8 cellular contexts compared by ENCODE assay signal in the genomic region with DNA sequence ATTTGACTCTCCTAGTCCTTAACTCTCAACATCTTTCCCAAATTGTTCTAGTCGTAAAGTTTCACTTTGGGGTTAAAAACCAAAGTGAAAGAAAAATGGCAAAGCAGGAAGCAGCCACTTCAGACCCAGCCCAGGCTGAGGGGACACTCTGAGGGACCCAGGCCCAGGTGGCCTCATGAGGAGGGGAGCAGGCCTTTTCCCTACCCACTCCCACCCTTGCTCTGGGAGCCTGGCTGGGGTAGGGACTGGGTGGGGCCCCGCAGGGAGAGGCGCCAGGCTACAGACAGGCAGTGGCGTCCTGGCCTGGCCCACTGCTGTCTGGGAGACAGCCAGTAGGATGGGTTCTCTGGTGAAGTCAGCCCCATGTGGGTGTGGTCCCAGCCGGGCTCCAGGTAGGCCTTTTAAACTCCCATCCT.
DNase-seq lines count a peak whose midpoint lies in the region; ATAC-seq and TF ChIP-seq lines count a peak whose summit lies in the region.

No MANE protein-coding gene starts in this region.

- no peak overlapping the region for H3K4me2 ChIP-seq in Karpas-422 (ENCODE audit: low read depth, low read length, poor library complexity, severe bottlenecking)

- H3K27me3 ChIP-seq in CD4-positive, alpha-beta memory T cell (ENCODE audit: insufficient read depth, low read length), result no peaks in the 10 kb centered on the region
- H3K27me3 ChIP-seq in Karpas-422 (ENCODE audit: low read length), result no peaks in the 10 kb centered on the region
- H3K27me3 ChIP-seq in liver (ENCODE audit: control insufficient read depth in 4 of 4, insufficient read depth in 4 of 4, low read length in 3 of 4), result no peaks in the 10 kb centered on the region
- H3K27me3 ChIP-seq in tibial nerve, result no peaks in the 10 kb centered on the region

- TF ChIP-seq EP300 in tibial nerve (IDR thresholded peaks at IDR 0.05), result no peak

- no peaks in the 10 kb centered on the region for H3K9me3 Mint-ChIP-seq in CD4-positive, alpha-beta memory T cell
- H3K9me3 Mint-ChIP-seq in activated naive CD8-positive, alpha-beta T cell treated with anti-CD3 and anti-CD28 coated beads, Interleukin-2, amount 50 U/mL, for 24 hours, result no peaks in the 10 kb centered on the region

- peak overlapping the region in 1 of 2 donors; percentile 3 for H3K4me3 ChIP-seq in CD4-positive, alpha-beta memory T cell (ENCODE audit: low read length in 2 of 2)
- no peak overlapping the region for H3K4me3 ChIP-seq in Karpas-422 (ENCODE audit: low read length)
- H3K4me3 ChIP-seq in liver (ENCODE audit: low read depth in 1 of 3, low read length in 3 of 3), result no peak overlapping the region
- peak overlapping the region in 3 of 4 donors; percentile 21 to 40 (median 30) for H3K4me3 ChIP-seq in tibial nerve

- H3K9me2 ChIP-seq in Karpas-422 (replicated peaks; ENCODE audit: insufficient read depth, low read length), result no peaks in the 10 kb centered on the region

- no peak for TF ChIP-seq CTCF in liver (IDR thresholded peaks at IDR 0.05; ENCODE audit: low read depth, low read length, missing input control)
- no peak for TF ChIP-seq CTCF in tibial nerve (IDR thresholded peaks at IDR 0.05)
- no peak for TF ChIP-seq CTCF in GM20000 (IDR thresholded peaks at IDR 0.05; ENCODE audit: extremely low read depth, missing control alignments)

- no peaks in the 10 kb centered on the region for H3K27me3 Mint-ChIP-seq in CD4-positive, alpha-beta memory T cell
- H3K27me3 Mint-ChIP-seq in activated naive CD8-positive, alpha-beta T cell treated with anti-CD3 and anti-CD28 coated beads, Interleukin-2, amount 50 U/mL, for 24 hours, result no peaks in the 10 kb centered on the region

- peaks cover 44% of the 10 kb centered on the region for H3K4me1 ChIP-seq in CD4-positive, alpha-beta memory T cell (ENCODE audit: insufficient read depth, low read length)
- H3K4me1 ChIP-seq in Karpas-422 (ENCODE audit: low read length) (peaks cover 29% of the 10 kb centered on the region), liver (ENCODE audit: control insufficient read depth in 4 of 4, insufficient read depth in 4 of 4, low read length in 3 of 4) (peaks cover 19 to 50% (median 39%) of the 10 kb centered on the region in 4 donors), tibial nerve (peaks cover 0 to 83% (median 58%) of the 10 kb centered on the region in 4 donors)

- peak overlapping the region; percentile 77 to 92 (median 89) for H3K27ac Mint-ChIP-seq in CD4-positive, alpha-beta memory T cell
- H3K27ac Mint-ChIP-seq in activated naive CD8-positive, alpha-beta T cell treated with anti-CD3 and anti-CD28 coated beads, Interleukin-2, amount 50 U/mL, for 24 hours, result peak overlapping the region; percentile 62

- POLR2A ChIA-PET in CD4-positive, alpha-beta memory T cell (lab: Charles Lee; ENCODE audit: partially characterized antibody), result interaction anchor here (1.5 to 2.0 kb wide), 2 partner anchors 11 to 12 kb away, joined by 3 to 4 read pairs; no protein-coding TSS in a partner anchor

- H3K27ac ChIP-seq in CD4-positive, alpha-beta memory T cell (ENCODE audit: low read depth, low read length), result peak overlapping the region; percentile 37
- H3K27ac ChIP-seq in Karpas-422 (ENCODE audit: low read length) (no peak overlapping the region), liver (ENCODE audit: low read depth in 1 of 2, low read length in 2 of 2) (peak overlapping the region; percentile 36 to 50), tibial nerve (peak overlapping the region; percentile 39 to 90 (median 88))

- CTCF ChIA-PET in CD4-positive, alpha-beta memory T cell (lab: Charles Lee; ENCODE audit: partially characterized antibody), result interaction anchor here (0.7 to 2.5 kb wide), 4 partner anchors 18 to 29 kb away, joined by 3 to 7 read pairs (median 4); no protein-coding TSS in a partner anchor

- H3K9ac ChIP-seq in Karpas-422 (ENCODE audit: low read length) (0 out of 2 replicates have a peak overlapping the region, but pooled peaks have one; percentile 19), liver (ENCODE audit: low read depth in 1 of 2, low read length in 2 of 2) (no peak overlapping the region)

- no peaks in the 10 kb centered on the region for H3K79me2 ChIP-seq in Karpas-422 (ENCODE audit: low read length)

- DNase-seq in CD4-positive, alpha-beta memory T cell, result peak in 3 of 5 donors; percentile 18 to 59 (median 27)
- no peak for DNase-seq in Karpas-422
- DNase-seq in activated naive CD8-positive, alpha-beta T cell treated with anti-CD3 and anti-CD28 coated beads, Interleukin-2, amount 50 U/mL, for 24 hours, result no peak
- DNase-seq in tibial nerve (ENCODE audit: low spot score in 2 of 2), result no peak
- DNase-seq in GM20000 (ENCODE audit: low spot score), result no peak

- TF ChIP-seq RAD21 in liver (IDR thresholded peaks at IDR 0.05), result no peak

- H3K36me3 ChIP-seq in CD4-positive, alpha-beta memory T cell (ENCODE audit: insufficient read depth, low read length), result no peaks in the 10 kb centered on the region
- H3K36me3 ChIP-seq in Karpas-422 (ENCODE audit: insufficient read depth, low read length), result no peaks in the 10 kb centered on the region
- no peaks in the 10 kb centered on the region for H3K36me3 ChIP-seq in liver (ENCODE audit: control insufficient read depth in 4 of 4, insufficient read depth in 3 of 4, low read depth in 1 of 4, low read length in 3 of 4)
- H3K36me3 ChIP-seq in tibial nerve, result no peaks in the 10 kb centered on the region

- peaks cover 0 to 10% of the 10 kb centered on the region in 2 donors for H3K36me3 Mint-ChIP-seq in CD4-positive, alpha-beta memory T cell
- no peaks in the 10 kb centered on the region for H3K36me3 Mint-ChIP-seq in activated naive CD8-positive, alpha-beta T cell treated with anti-CD3 and anti-CD28 coated beads, Interleukin-2, amount 50 U/mL, for 24 hours (ENCODE audit: low read depth)

- no peaks in the 10 kb centered on the region for H3K9me3 ChIP-seq in CD4-positive, alpha-beta memory T cell (ENCODE audit: control insufficient read depth in 1 of 2, low read length in 2 of 2)
- H3K9me3 ChIP-seq in Karpas-422 (ENCODE audit: low read length) (no peaks in the 10 kb centered on the region), liver (ENCODE audit: control insufficient read depth in 4 of 4, low read length in 3 of 4) (no peaks in the 10 kb centered on the region), tibial nerve (no peaks in the 10 kb centered on the region)

- H3K4me1 Mint-ChIP-seq in CD4-positive, alpha-beta memory T cell, result peaks cover 29 to 68% (median 53%) of the 10 kb centered on the region in 4 donors
- H3K4me1 Mint-ChIP-seq in activated naive CD8-positive, alpha-beta T cell treated with anti-CD3 and anti-CD28 coated beads, Interleukin-2, amount 50 U/mL, for 24 hours, result peaks cover 35% of the 10 kb centered on the region

- H3K4me3 Mint-ChIP-seq in CD4-positive, alpha-beta memory T cell, result peak overlapping the region in 7 of 8 donors; percentile 54 to 82 (median 72)
- peak overlapping the region; percentile 70 for H3K4me3 Mint-ChIP-seq in activated naive CD8-positive, alpha-beta T cell treated with anti-CD3 and anti-CD28 coated beads, Interleukin-2, amount 50 U/mL, for 24 hours

- H4K20me1 ChIP-seq in Karpas-422 (ENCODE audit: insufficient read depth, low read depth, low read length), result peaks cover 7% of the 10 kb centered on the region

- intact Hi-C loops in CD4-positive, alpha-beta memory T cell (cut with micrococcal nuclease), result no loop called here

- peak; percentile 91 for ATAC-seq in activated naive CD8-positive, alpha-beta T cell treated with anti-CD3 and anti-CD28 coated beads, Interleukin-2, amount 50 U/mL, for 24 hours
- ATAC-seq in HG02973 (IDR thresholded peaks at IDR 0.05; ENCODE audit: unreplicated experiment), result no peak
- ATAC-seq in HG02798 (IDR thresholded peaks at IDR 0.05; ENCODE audit: poor library complexity, unreplicated experiment), result no peak

- WGBS in liver, result 49% methylated on average over 5 of the region's 5 CpGs
- 2 to 14% methylated on average over 2 to 5 of the region's 5 CpGs for WGBS in tibial nerve, 2 donors

- TF ChIP-seq POLR2A in tibial nerve (IDR thresholded peaks at IDR 0.05), result no peak

- H2AFZ ChIP-seq in Karpas-422 (ENCODE audit: low read length), result no peak overlapping the region

TF ChIP-seq in liver, 16 proteins besides CTCF, POLR2A, EP300 and RAD21:
- TF ChIP-seq HNF4A (conservative IDR thresholded peaks at IDR 0.05) (no peak), YY1 (IDR thresholded peaks at IDR 0.05) (no peak), FOXA2 (IDR thresholded peaks at IDR 0.05) (no peak), EGR1 (IDR thresholded peaks at IDR 0.05; ENCODE audit: low read depth in 2 of 2) (no peak), TAF1 (conservative IDR thresholded peaks at IDR 0.05) (no peak), JUND (IDR thresholded peaks at IDR 0.05) (no peak), SP1 (IDR thresholded peaks at IDR 0.05) (no peak), HNF4G (IDR thresholded peaks at IDR 0.05) (no peak), RXRA (IDR thresholded peaks at IDR 0.05) (no peak)
- TF ChIP-seq, protein P1, sequence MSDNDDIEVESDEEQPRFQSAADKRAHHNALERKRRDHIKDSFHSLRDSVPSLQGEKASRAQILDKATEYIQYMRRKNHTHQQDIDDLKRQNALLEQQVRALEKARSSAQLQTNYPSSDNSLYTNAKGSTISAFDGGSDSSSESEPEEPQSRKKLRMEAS (IDR thresholded peaks at IDR 0.05), result no peak
- TF ChIP-seq, protein P2, sequence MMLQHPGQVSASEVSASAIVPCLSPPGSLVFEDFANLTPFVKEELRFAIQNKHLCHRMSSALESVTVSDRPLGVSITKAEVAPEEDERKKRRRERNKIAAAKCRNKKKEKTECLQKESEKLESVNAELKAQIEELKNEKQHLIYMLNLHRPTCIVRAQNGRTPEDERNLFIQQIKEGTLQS (IDR thresholded peaks at IDR 0.05), result no peak

Comparison
In these comparisons a context has a peak if more than half of its experiments do, and no peak if none do; other contexts are left out.
1. DNase-seq: peak in CD4-positive, alpha-beta memory T cell (3 of 5); none in Karpas-422 (single experiment), activated naive CD8-positive, alpha-beta T cell treated with anti-CD3 and anti-CD28 coated beads, Interleukin-2, amount 50 U/mL, for 24 hours (single experiment), tibial nerve (0 of 2) and GM20000 (single experiment).
2. H3K4me3 ChIP-seq: peak in tibial nerve (3 of 4); none in Karpas-422 (single experiment) and liver (0 of 3).